30 cellular contexts compared by ENCODE assay signal in genomic region chr7:50530771-50531170, GRCh38. TPM values are rescaled to one million over a fixed set of nuclear protein-coding genes. Genes with fewer than 3 reads are reported as not detected.
DNase-seq lines count a peak whose midpoint lies in the region; ATAC-seq and TF ChIP-seq lines count a peak whose summit lies in the region.
"Had no signal": no experiment of that assay in that cellular context is flagged by ENCODE, and none has a peak within 500 bp of the region (broad histone marks: within the 10 kb centered on the region; RNA-seq: fewer than 3 reads in every experiment).

No MANE protein-coding gene starts in this region.

- no peaks in the 10 kb centered on the region for H3K27me3 ChIP-seq in hepatocyte

- DNase-seq in stimulated activated naive CD8-positive, alpha-beta T cell treated with anti-CD3 and anti-CD28 coated beads, Interleukin-15, amount 100 ng/mL, for 72 hours = no peak
- no peak for DNase-seq in stimulated activated naive CD8-positive, alpha-beta T cell treated with anti-CD3 and anti-CD28 coated beads, Interleukin-15, Interleukin-2, amounts not matched to agents 100 U/mL and 50 U/mL, for 24 hours
- DNase-seq in hepatocyte (ENCODE audit: low spot score) = no peak
- DNase-seq in iPS-NIHi11 (ENCODE audit: low spot score) = no peak
- no peak for DNase-seq in activated CD8-positive, alpha-beta memory T cell treated with anti-CD3 and anti-CD28 coated beads, Interleukin-2, amount 50 U/mL, for 48 hours
- DNase-seq in NOMO-1 treated with DMSO at 0.1 percent for 48 hours (lab: John Stamatoyannopoulos, UW; ENCODE audit: unreplicated experiment) = no peak
- DNase-seq in left cardiac atrium = no peak
- DNase-seq: activated gamma-delta T cell treated with Interleukin-2 at 50 U/mL for 16 hours; activated naive CD8-positive, alpha-beta T cell treated with anti-CD3 and anti-CD28 coated beads, Interleukin-2, amount 10 ng/mL, durations not matched to agents 7 days and 5 days; AML-193; DND-41; GF-D8; Kasumi-1; MV-4-11; NCI-H526 treated with DMSO at 0.1 percent for 48 hours; SJCRH30; stimulated activated naive CD4-positive, alpha-beta T cell; T-helper 9 cell had no signal

- no peaks in the 10 kb centered on the region for H3K79me2 ChIP-seq in hepatocyte

- no peak overlapping the region for H3K4me3 ChIP-seq in hepatocyte
- H3K4me3 ChIP-seq: GM23248, lung, SJCRH30 had no signal

- no peak overlapping the region for H2AFZ ChIP-seq in hepatocyte
- H2AFZ ChIP-seq: GM23248 had no signal

- H3K4me1 Mint-ChIP-seq in stimulated activated naive CD8-positive, alpha-beta T cell treated with anti-CD3 and anti-CD28 coated beads, Interleukin-15, amount 100 ng/mL, for 72 hours = peaks cover 10% of the 10 kb centered on the region
- H3K4me1 Mint-ChIP-seq in activated T-helper 17 cell treated with anti-CD3 and anti-CD28 coated beads, Interleukin-2, amount 50 U/mL, for 72 hours = peaks cover 7% of the 10 kb centered on the region
- H3K4me1 Mint-ChIP-seq: activated naive CD8-positive, alpha-beta T cell treated with anti-CD3 and anti-CD28 coated beads, Interleukin-2, amount 10 ng/mL, durations not matched to agents 7 days and 5 days; nephron had no signal

- intact Hi-C loops in left cardiac atrium (cut with DNase I) = no loop called here

- no peak overlapping the region for H3K4me2 ChIP-seq in hepatocyte

- H3K4me3 Mint-ChIP-seq in stimulated activated naive CD8-positive, alpha-beta T cell treated with anti-CD3 and anti-CD28 coated beads, Interleukin-15, amount 100 ng/mL, for 72 hours = no peak overlapping the region
- H3K4me3 Mint-ChIP-seq in activated T-helper 17 cell treated with anti-CD3 and anti-CD28 coated beads, Interleukin-2, amount 50 U/mL, for 72 hours = no peak overlapping the region
- H3K4me3 Mint-ChIP-seq: activated naive CD8-positive, alpha-beta T cell treated with anti-CD3 and anti-CD28 coated beads, Interleukin-2, amount 10 ng/mL, durations not matched to agents 7 days and 5 days; CD4-positive, CD25-positive, alpha-beta regulatory T cell; endodermal cell; nephron had no signal

- H3K4me1 ChIP-seq in hepatocyte (ENCODE audit: insufficient read depth) = peaks cover 49% of the 10 kb centered on the region

- peak; percentile 23 for ATAC-seq in stimulated activated naive CD8-positive, alpha-beta T cell treated with anti-CD3 and anti-CD28 coated beads, Interleukin-15, amount 100 ng/mL, for 72 hours
- no peak for ATAC-seq in stimulated activated naive CD8-positive, alpha-beta T cell treated with anti-CD3 and anti-CD28 coated beads, Interleukin-15, Interleukin-2, amounts not matched to agents 100 U/mL and 50 U/mL, for 24 hours
- peak; percentile 37 for ATAC-seq in activated T-helper 17 cell treated with anti-CD3 and anti-CD28 coated beads, Interleukin-2, amount 50 U/mL, for 72 hours (replicated peaks)
- ATAC-seq in left cardiac atrium = no peak

- H3K27ac Mint-ChIP-seq in stimulated activated naive CD8-positive, alpha-beta T cell treated with anti-CD3 and anti-CD28 coated beads, Interleukin-15, amount 100 ng/mL, for 72 hours = no peak overlapping the region
- peak overlapping the region; percentile 28 for H3K27ac Mint-ChIP-seq in activated T-helper 17 cell treated with anti-CD3 and anti-CD28 coated beads, Interleukin-2, amount 50 U/mL, for 72 hours
- H3K27ac Mint-ChIP-seq: activated naive CD8-positive, alpha-beta T cell treated with anti-CD3 and anti-CD28 coated beads, Interleukin-2, amount 10 ng/mL, durations not matched to agents 7 days and 5 days; CD4-positive, CD25-positive, alpha-beta regulatory T cell had no signal

- no peaks in the 10 kb centered on the region for H3K9me2 ChIP-seq in hepatocyte (replicated peaks; ENCODE audit: insufficient read depth)

- 100% methylated on average over 1 of the region's 1 CpG for WGBS in hepatocyte (ENCODE audit: low lambda C conversion rate, missing lambda C conversion rate)

- no peak for TF ChIP-seq CTCF in hepatocyte (IDR thresholded peaks at IDR 0.05; ENCODE audit: poor library complexity)

- H3K36me3 Mint-ChIP-seq in activated T-helper 17 cell treated with anti-CD3 and anti-CD28 coated beads, Interleukin-2, amount 50 U/mL, for 72 hours (ENCODE audit: low read depth) = no peaks in the 10 kb centered on the region
- H3K36me3 Mint-ChIP-seq: activated naive CD8-positive, alpha-beta T cell treated with anti-CD3 and anti-CD28 coated beads, Interleukin-2, amount 10 ng/mL, durations not matched to agents 7 days and 5 days; CD4-positive, CD25-positive, alpha-beta regulatory T cell had no signal

- H3K27me3 Mint-ChIP-seq in stimulated activated naive CD8-positive, alpha-beta T cell treated with anti-CD3 and anti-CD28 coated beads, Interleukin-15, amount 100 ng/mL, for 72 hours = peaks cover 14% of the 10 kb centered on the region
- peaks cover 17% of the 10 kb centered on the region for H3K27me3 Mint-ChIP-seq in activated T-helper 17 cell treated with anti-CD3 and anti-CD28 coated beads, Interleukin-2, amount 50 U/mL, for 72 hours

- H3K36me3 ChIP-seq in hepatocyte (replicated peaks; ENCODE audit: insufficient read depth, low read depth) = no peaks in the 10 kb centered on the region
- H3K36me3 ChIP-seq: SJCRH30 had no signal

- no peaks in the 10 kb centered on the region for H3K9me3 ChIP-seq in hepatocyte (ENCODE audit: low read depth)
- H3K9me3 ChIP-seq: SJCRH30 had no signal

- no peaks in the 10 kb centered on the region for H4K20me1 ChIP-seq in hepatocyte (ENCODE audit: insufficient read depth, poor library complexity, severe bottlenecking)

- peak overlapping the region; percentile 86 for H3K27ac ChIP-seq in hepatocyte
- H3K27ac ChIP-seq: HL-60, SJCRH30 had no signal

- no peaks in the 10 kb centered on the region for H3K9me3 Mint-ChIP-seq in stimulated activated naive CD8-positive, alpha-beta T cell treated with anti-CD3 and anti-CD28 coated beads, Interleukin-15, amount 100 ng/mL, for 72 hours
- no peaks in the 10 kb centered on the region for H3K9me3 Mint-ChIP-seq in activated T-helper 17 cell treated with anti-CD3 and anti-CD28 coated beads, Interleukin-2, amount 50 U/mL, for 72 hours
- H3K9me3 Mint-ChIP-seq: activated naive CD8-positive, alpha-beta T cell treated with anti-CD3 and anti-CD28 coated beads, Interleukin-2, amount 10 ng/mL, durations not matched to agents 7 days and 5 days had no signal

RNA-seq across cellular contexts. Expression of gene DDC, which starts 34.4 kb away (rescaled TPM):
- total RNA-seq in activated T-helper 17 cell treated with anti-CD3 and anti-CD28 coated beads, Interleukin-2, amount 50 U/mL, for 72 hours = not detected
- total RNA-seq in hepatocyte = 56.1 and 58.0 TPM in 2 replicates
- 37.8 and 42.4 TPM in 2 replicates for polyA plus RNA-seq in hepatocyte
- total RNA-seq in left cardiac atrium = not detected
- total RNA-seq: A673; activated naive CD8-positive, alpha-beta T cell treated with anti-CD3 and anti-CD28 coated beads, Interleukin-2, amount 10 ng/mL, durations not matched to agents 7 days and 5 days; CD4-positive, CD25-positive, alpha-beta regulatory T cell; esophagus mucosa; fibroblast of villous mesenchyme; GM23248; mononuclear cell; osteoblast; SJCRH30 had no signal
- polyA plus RNA-seq: CD4-positive, CD25-positive, alpha-beta regulatory T cell; GM23248 had no signal

Comparison
In these comparisons a context has a peak if more than half of its experiments do, and no peak if none do; other contexts are left out.
1. ATAC-seq: peak in stimulated activated naive CD8-positive, alpha-beta T cell treated with anti-CD3 and anti-CD28 coated beads, Interleukin-15, amount 100 ng/mL, for 72 hours (single experiment) and activated T-helper 17 cell treated with anti-CD3 and anti-CD28 coated beads, Interleukin-2, amount 50 U/mL, for 72 hours (single experiment); none in stimulated activated naive CD8-positive, alpha-beta T cell treated with anti-CD3 and anti-CD28 coated beads, Interleukin-15, Interleukin-2, amounts not matched to agents 100 U/mL and 50 U/mL, for 24 hours (single experiment) and left cardiac atrium (0 of 2).
2. RNA of gene DDC, which starts 34.4 kb away (total RNA-seq): 56.1 to 58.0 TPM in hepatocyte; not detected in activated T-helper 17 cell treated with anti-CD3 and anti-CD28 coated beads, Interleukin-2, amount 50 U/mL, for 72 hours and not detected in left cardiac atrium; every median in the first group is over 10 times any median in the second.